Comparison of ENCODE assay signal across 8 cellular contexts in the genomic region with DNA sequence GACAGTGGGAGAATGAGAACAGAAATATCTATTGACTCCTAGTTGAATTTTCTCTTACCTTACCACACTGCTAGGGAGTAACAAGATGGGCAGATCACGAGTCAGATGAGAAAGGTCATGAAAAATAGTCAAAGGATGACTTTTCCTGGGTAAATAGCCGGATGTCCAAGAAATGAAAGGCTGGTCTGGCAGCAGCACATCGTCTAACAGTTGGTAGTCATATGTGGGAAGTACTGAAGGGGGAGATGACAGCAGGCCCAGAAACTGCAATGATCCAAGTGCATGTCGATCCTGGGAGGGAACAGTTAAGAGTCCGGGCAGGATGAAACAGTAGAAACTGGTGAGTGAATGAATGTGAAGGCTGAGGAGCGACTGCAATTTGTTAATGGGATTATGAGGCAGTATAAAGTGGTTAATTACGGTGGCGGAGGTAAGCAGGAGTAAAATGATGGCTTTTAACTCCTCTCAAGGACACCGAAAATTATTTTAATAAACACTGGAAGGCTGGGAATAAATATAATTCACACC. TPM values are rescaled to one million over a fixed set of nuclear protein-coding genes. Genes with fewer than 3 reads are reported as not detected.
DNase-seq lines count a peak whose midpoint lies in the region; ATAC-seq and TF ChIP-seq lines count a peak whose summit lies in the region.

No MANE protein-coding gene starts in this region.

- TF ChIP-seq CTCF in KMS-11 (conservative IDR thresholded peaks at IDR 0.05; ENCODE audit: low read depth, low read length): no peak
- peak; percentile 27 for TF ChIP-seq CTCF in endodermal cell (conservative IDR thresholded peaks at IDR 0.05)

- peak overlapping the region; percentile 76 for H3K4me3 Mint-ChIP-seq in endodermal cell

- H3K27ac ChIP-seq in KMS-11: peak overlapping the region; percentile 89
- peak overlapping the region; percentile 91 for H3K27ac ChIP-seq in endodermal cell (ENCODE audit: low read depth, low read length)
- peak overlapping the region; percentile 94 to 95 for H3K27ac ChIP-seq in mucosa of rectum (ENCODE audit: low read depth in 2 of 2, low read length in 2 of 2)
- H3K27ac ChIP-seq in aorta (ENCODE audit: low read depth in 1 of 2, low read length in 2 of 2): peak overlapping the region; percentile 64 to 85

- 48% methylated on average over 6 to 9 of the region's 9 CpGs for WGBS in endodermal cell (ENCODE audit: insufficient coverage in 1 of 2, insufficient read length in 1 of 2), 2 experiments
- 2% methylated on average over 9 of the region's 9 CpGs for WGBS in aorta, 2 donors

- no peaks in the 10 kb centered on the region for H3K9me3 Mint-ChIP-seq in endodermal cell

- peak overlapping the region; percentile 66 for H3K4me2 ChIP-seq in KMS-11

- ATAC-seq in SK-N-SH treated with all-trans-retinoic acid at 6 μM for 48 hours: peak; percentile 69
- ATAC-seq in aorta (ENCODE audit: low FRiP score): no peak
- ATAC-seq in activated CD4-positive, CD25-positive, alpha-beta regulatory T cell treated with anti-CD3 and anti-CD28 coated beads, Interleukin-2, amount 50 U/mL, for 24 hours: no peak

- intact Hi-C loops in aorta (cut with DNase I): loop anchor here (2.0 to 5.0 kb wide), 2 partner anchors 39 to 92 kb away; no protein-coding TSS in a partner anchor

- H3K27me3 ChIP-seq in KMS-11 (ENCODE audit: insufficient read depth, low read depth): no peaks in the 10 kb centered on the region
- H3K27me3 ChIP-seq in endodermal cell (ENCODE audit: control insufficient read depth, insufficient read depth, low read length, poor library complexity, severe bottlenecking): no peaks in the 10 kb centered on the region
- no peaks in the 10 kb centered on the region for H3K27me3 ChIP-seq in mucosa of rectum (ENCODE audit: control insufficient read depth in 2 of 2, insufficient read depth in 2 of 2, low read length in 2 of 2)
- no peaks in the 10 kb centered on the region for H3K27me3 ChIP-seq in aorta (ENCODE audit: control insufficient read depth in 1 of 2, insufficient read depth in 2 of 2, low read length in 1 of 2)

- peaks cover 34% of the 10 kb centered on the region for H3K79me2 ChIP-seq in KMS-11 (ENCODE audit: insufficient read depth, low read depth)

- H3K27me3 Mint-ChIP-seq in endodermal cell (ENCODE audit: insufficient read depth): no peaks in the 10 kb centered on the region

- H3K4me1 ChIP-seq in KMS-11 (ENCODE audit: low read depth, poor library complexity, severe bottlenecking): peaks cover 35% of the 10 kb centered on the region
- peaks cover 3% of the 10 kb centered on the region for H3K4me1 ChIP-seq in endodermal cell (ENCODE audit: control insufficient read depth, insufficient read depth, low read length)
- peaks cover 11% of the 10 kb centered on the region in 2 donors for H3K4me1 ChIP-seq in mucosa of rectum (ENCODE audit: control insufficient read depth in 2 of 2, insufficient read depth in 2 of 2, low read length in 2 of 2)
- no peaks in the 10 kb centered on the region for H3K4me1 ChIP-seq in aorta (ENCODE audit: control insufficient read depth in 1 of 2, insufficient read depth in 2 of 2, low read length in 2 of 2)

- peaks cover 7% of the 10 kb centered on the region for H3K36me3 Mint-ChIP-seq in endodermal cell (ENCODE audit: low read depth)

- H4K20me1 ChIP-seq in KMS-11 (ENCODE audit: insufficient read depth): no peaks in the 10 kb centered on the region

- peak overlapping the region; percentile 57 for H3K27ac Mint-ChIP-seq in endodermal cell

- H3K36me3 ChIP-seq in KMS-11 (ENCODE audit: insufficient read depth) (no peaks in the 10 kb centered on the region), endodermal cell (ENCODE audit: control insufficient read depth, insufficient read depth, low read length) (no peaks in the 10 kb centered on the region), mucosa of rectum (ENCODE audit: control insufficient read depth in 2 of 2, insufficient read depth in 2 of 2, low read length in 2 of 2) (no peaks in the 10 kb centered on the region), aorta (ENCODE audit: control insufficient read depth in 1 of 2, insufficient read depth in 2 of 2, low read length in 1 of 2) (no peaks in the 10 kb centered on the region)

- H3K4me1 Mint-ChIP-seq in endodermal cell: peaks cover 27% of the 10 kb centered on the region

- H3K9ac ChIP-seq in KMS-11 (peak overlapping the region; percentile 94), endodermal cell (ENCODE audit: extremely low read depth, low read length, poor library complexity, severe bottlenecking) (peak overlapping the region; percentile 87), mucosa of rectum (ENCODE audit: low read depth in 1 of 2, low read length in 2 of 2) (peak overlapping the region; percentile 83 to 90)

- H3K4me3 ChIP-seq in KMS-11 (IDR thresholded peaks at IDR 0.05; ENCODE audit: insufficient read depth, low read depth, low read length) (no peak overlapping the region), endodermal cell (ENCODE audit: low read length) (peak overlapping the region; percentile 91), mucosa of rectum (ENCODE audit: low read length in 2 of 2) (peak overlapping the region; percentile 89 to 92), aorta (ENCODE audit: low read length in 2 of 2) (peak overlapping the region; percentile 75 to 85)

- DNase-seq in DMS 273 treated with DMSO at 0.1 percent for 48 hours (lab: John Stamatoyannopoulos, UW) (peak; percentile 48), endodermal cell (peak; percentile 67), aorta (no peak)
- DNase-seq in activated CD4-positive, alpha-beta T cell treated with anti-CD3 and anti-CD28 coated beads, Interleukin-2, amount 50 U/mL, for 1 hour: no peak

- H3K9me3 ChIP-seq in endodermal cell (ENCODE audit: control insufficient read depth, low read length): no peaks in the 10 kb centered on the region
- no peaks in the 10 kb centered on the region for H3K9me3 ChIP-seq in mucosa of rectum (ENCODE audit: control insufficient read depth in 2 of 2, low read length in 2 of 2)
- no peaks in the 10 kb centered on the region for H3K9me3 ChIP-seq in aorta (ENCODE audit: control insufficient read depth, low read length)

- peak overlapping the region; percentile 96 for H2AFZ ChIP-seq in KMS-11 (ENCODE audit: low read depth)

TF ChIP-seq in SK-N-SH treated with all-trans-retinoic acid at 6 μM for 48 hours, 23 proteins besides CTCF, POLR2A, EP300 and RAD21:
- TF ChIP-seq ZNF70 (CRISPR knock-in tag; IDR thresholded peaks at IDR 0.05) (peak; percentile 55; the same call in 1 of the 2 replicates), CSRNP3 (CRISPR knock-in tag; IDR thresholded peaks at IDR 0.05) (no peak)

RNA-seq across cellular contexts. Expression of gene ERC1, which starts 1.2 kb away (rescaled TPM):
- 100 to 1,000 TPM in 1 of 2 donors, 10 to 100 TPM in 1; 60.6 to 159 TPM for total RNA-seq in endodermal cell
- polyA plus RNA-seq in endodermal cell (2013, experiment 1 of 2): 14.1 TPM
- 14.7 TPM for polyA plus RNA-seq in endodermal cell (2013, experiment 2 of 2)
- total RNA-seq in aorta: 10 to 100 TPM; 81.1 to 99.8 TPM
- 1 to 10 TPM; 8.1 to 9.5 TPM for polyA plus RNA-seq in aorta

RNA-seq across cellular contexts. Expression of gene RAD52, which starts 40.3 kb away (rescaled TPM):
- 10 to 100 TPM; 24.3 to 35.1 TPM for total RNA-seq in endodermal cell
- 31.6 TPM for polyA plus RNA-seq in endodermal cell (2013, experiment 1 of 2)
- 20.3 TPM for polyA plus RNA-seq in endodermal cell (2013, experiment 2 of 2)
- 10 to 100 TPM; 13.2 to 25.7 TPM for total RNA-seq in aorta
- 10 to 100 TPM in 1 of 2 donors, 1 to 10 TPM in 1; 4.4 to 14.3 TPM for polyA plus RNA-seq in aorta

Comparison
In these comparisons a context has a peak if more than half of its experiments do, and no peak if none do; other contexts are left out.
1. DNase-seq: peak in DMS 273 treated with DMSO at 0.1 percent for 48 hours (single experiment) and endodermal cell (single experiment); none in aorta (0 of 2) and activated CD4-positive, alpha-beta T cell treated with anti-CD3 and anti-CD28 coated beads, Interleukin-2, amount 50 U/mL, for 1 hour (single experiment).
2. Peak in every context shown above with its lines, with median percentiles within 50 percentile points of each other: H3K27ac ChIP-seq and H3K9ac ChIP-seq.